Comparison of ENCODE assay signal across 1 cellular context in genomic region chr10:93596539-93596938, GRCh38.
TF ChIP-seq lines count a peak whose summit lies in the region.

No MANE protein-coding gene starts in this region.

TF ChIP-seq in HepG2, 621 proteins besides CTCF, POLR2A, EP300 and RAD21 (continues in another document):
- TF ChIP-seq MAFK (conservative IDR thresholded peaks at IDR 0.05 in 1 of 2, IDR thresholded peaks at IDR 0.05 in 1 of 2; ENCODE audit: low read length in 2 of 2) = no peak
- no peak for TF ChIP-seq ZNF589 (CRISPR knock-in tag; conservative IDR thresholded peaks at IDR 0.05)
- 0 out of 2 replicates have a peak, but pooled peaks have one; percentile 26 for TF ChIP-seq PHF20 (CRISPR knock-in tag; IDR thresholded peaks at IDR 0.05)
- peak; percentile 43 for TF ChIP-seq ZBTB38 (CRISPR knock-in tag; IDR thresholded peaks at IDR 0.05)
- no peak for TF ChIP-seq FOXO1 (CRISPR knock-in tag; IDR thresholded peaks at IDR 0.05)
- no peak for TF ChIP-seq PBX3 (CRISPR knock-in tag; IDR thresholded peaks at IDR 0.05; ENCODE audit: borderline replicate concordance)
- no peak for TF ChIP-seq GMEB2 (CRISPR knock-in tag; IDR thresholded peaks at IDR 0.05; ENCODE audit: low read depth)
- no peak for TF ChIP-seq DZIP1 (CRISPR knock-in tag; IDR thresholded peaks at IDR 0.05)
- TF ChIP-seq GLI4 (CRISPR knock-in tag; IDR thresholded peaks at IDR 0.05; ENCODE audit: borderline replicate concordance) = no peak
- no peak for TF ChIP-seq ZNF737 (CRISPR knock-in tag; IDR thresholded peaks at IDR 0.05; ENCODE audit: borderline replicate concordance)
- TF ChIP-seq ZNF878 (CRISPR knock-in tag; IDR thresholded peaks at IDR 0.05) = no peak
- no peak for TF ChIP-seq ZNF609 (CRISPR knock-in tag; IDR thresholded peaks at IDR 0.05; ENCODE audit: borderline replicate concordance)
- TF ChIP-seq USF2 (IDR thresholded peaks at IDR 0.05; ENCODE audit: low read depth, low read length) = no peak
- TF ChIP-seq USF2 (CRISPR knock-in tag; IDR thresholded peaks at IDR 0.05; ENCODE audit: borderline replicate concordance) = no peak
- TF ChIP-seq SNAPC2 (CRISPR knock-in tag; IDR thresholded peaks at IDR 0.05) = no peak
- TF ChIP-seq HNF4A (CRISPR knock-in tag; IDR thresholded peaks at IDR 0.05) = peak; percentile 51; the same call in 1 of the 2 replicates
- no peak for TF ChIP-seq NFE2L1 (CRISPR knock-in tag; IDR thresholded peaks at IDR 0.05; ENCODE audit: borderline replicate concordance)
- 0 out of 2 replicates have a peak, but pooled peaks have one; percentile 22 for TF ChIP-seq ZFP91 (CRISPR knock-in tag; IDR thresholded peaks at IDR 0.05; ENCODE audit: borderline replicate concordance)
- no peak for TF ChIP-seq FOXM1 (CRISPR knock-in tag; IDR thresholded peaks at IDR 0.05)
- TF ChIP-seq ZBTB42 (CRISPR knock-in tag; IDR thresholded peaks at IDR 0.05) = no peak
- no peak for TF ChIP-seq ATF4 (CRISPR knock-in tag; IDR thresholded peaks at IDR 0.05)
- TF ChIP-seq ZNF329 (CRISPR knock-in tag; IDR thresholded peaks at IDR 0.05; ENCODE audit: low read depth) = no peak
- 0 out of 2 replicates have a peak, but pooled peaks have one; percentile 28 for TF ChIP-seq HES4 (CRISPR knock-in tag; IDR thresholded peaks at IDR 0.05; ENCODE audit: borderline replicate concordance)
- TF ChIP-seq ATF7-NPFF (CRISPR knock-in tag; IDR thresholded peaks at IDR 0.05; ENCODE audit: low read depth) = no peak; the same call in 1 of the 2 replicates
- no peak for TF ChIP-seq HMGXB3 (CRISPR knock-in tag; IDR thresholded peaks at IDR 0.05; ENCODE audit: borderline replicate concordance)
- TF ChIP-seq NFE2 (CRISPR knock-in tag; IDR thresholded peaks at IDR 0.05) = no peak
- 0 out of 2 replicates have a peak, but pooled peaks have one; percentile 38 for TF ChIP-seq ZNF740 (CRISPR knock-in tag; IDR thresholded peaks at IDR 0.05)
- TF ChIP-seq ZNF773 (CRISPR knock-in tag; IDR thresholded peaks at IDR 0.05; ENCODE audit: borderline replicate concordance) = no peak
- TF ChIP-seq FOXK1 (CRISPR knock-in tag; IDR thresholded peaks at IDR 0.05; ENCODE audit: borderline replicate concordance, low read depth) = no peak
- TF ChIP-seq AGO2 (optimal IDR thresholded peaks at IDR 0.05; ENCODE audit: low read depth, low read length) = peak; percentile 19
- peak; percentile 10; the same call in 1 of the 2 replicates for TF ChIP-seq KAT7 (CRISPR knock-in tag; IDR thresholded peaks at IDR 0.05; ENCODE audit: borderline replicate concordance)
- no peak for TF ChIP-seq ZNF672 (CRISPR knock-in tag; IDR thresholded peaks at IDR 0.05)
- TF ChIP-seq ZNF510 (CRISPR knock-in tag; IDR thresholded peaks at IDR 0.05; ENCODE audit: low read depth) = no peak
- TF ChIP-seq ZSCAN21 (CRISPR knock-in tag; IDR thresholded peaks at IDR 0.05; ENCODE audit: borderline replicate concordance) = no peak
- TF ChIP-seq MIXL1 (CRISPR knock-in tag; IDR thresholded peaks at IDR 0.05) = no peak
- TF ChIP-seq PLSCR1 (CRISPR knock-in tag; IDR thresholded peaks at IDR 0.05; ENCODE audit: borderline replicate concordance) = no peak
